In genomic region chr11:96189351-96189750, GRCh38 we compare ENCODE assay signal across 10 cellular contexts.
DNase-seq lines count a peak whose midpoint lies in the region; ATAC-seq and TF ChIP-seq lines count a peak whose summit lies in the region.
"Had no signal": no experiment of that assay in that cellular context is flagged by ENCODE, and none has a peak within 500 bp of the region (broad histone marks: within the 10 kb centered on the region; RNA-seq: fewer than 3 reads in every experiment).

No MANE protein-coding gene starts in this region.

- H2AFZ ChIP-seq in IMR-90 (replicated peaks; ENCODE audit: low read length, poor library complexity) (no peak overlapping the region), neural progenitor cell (replicated peaks) (no peak overlapping the region)

- H3K18ac ChIP-seq in IMR-90 (ENCODE audit: low read depth, low read length) (no peak overlapping the region), mesendoderm (ENCODE audit: low read length) (no peak overlapping the region)

- no peak overlapping the region; the same call in 1 of the 2 replicates for H4K5ac ChIP-seq in IMR-90 (ENCODE audit: low read depth, low read length)
- H4K5ac ChIP-seq in mesendoderm (ENCODE audit: low read length): no peak overlapping the region

- no peak for TF ChIP-seq CTCF in IMR-90 (conservative IDR thresholded peaks at IDR 0.05; ENCODE audit: low read depth, low read length)
- TF ChIP-seq CTCF in neural progenitor cell (IDR thresholded peaks at IDR 0.05): no peak
- TF ChIP-seq CTCF in left lung (IDR thresholded peaks at IDR 0.05): no peak

- ATAC-seq in GM18858 (IDR thresholded peaks at IDR 0.05; ENCODE audit: unreplicated experiment): peak; percentile 26
- ATAC-seq in GM21786 (IDR thresholded peaks at IDR 0.05; ENCODE audit: unreplicated experiment): peak; percentile 29
- ATAC-seq in IMR-90 (ENCODE audit: low read depth): no peak
- no peak for ATAC-seq in HG02623 (IDR thresholded peaks at IDR 0.05; ENCODE audit: unreplicated experiment)
- ATAC-seq in left lung: no peak

- BruUV-seq in IMR-90 (replicated peaks; lab: Mats Ljungman, UMichigan): no TSS peak

- H2BK15ac ChIP-seq in IMR-90 (ENCODE audit: low read depth, low read length): no peak overlapping the region
- H2BK15ac ChIP-seq in mesendoderm (replicated peaks; ENCODE audit: low read depth): no peak overlapping the region

- H3K79me1 ChIP-seq in IMR-90 (ENCODE audit: low read depth in 1 of 2, low read length in 2 of 2) (peaks cover 20 to 52% of the 10 kb centered on the region in 2 experiments), mesendoderm (ENCODE audit: low read length) (no peaks in the 10 kb centered on the region)

- no peak for TF ChIP-seq RAD21 in IMR-90 (IDR thresholded peaks at IDR 0.05; ENCODE audit: low read length)

- H3K9me3 Mint-ChIP-seq in neural progenitor cell: peaks cover 3% of the 10 kb centered on the region

- no peaks in the 10 kb centered on the region for H3K79me2 ChIP-seq in neural progenitor cell (ENCODE audit: low read depth)
- no peaks in the 10 kb centered on the region for H3K79me2 ChIP-seq in mesendoderm (ENCODE audit: control insufficient read depth, insufficient read depth, low read length)

- H3K36me3 ChIP-seq in IMR-90 (ENCODE audit: control insufficient read depth, insufficient read depth, low read length): no peaks in the 10 kb centered on the region
- no peaks in the 10 kb centered on the region for H3K36me3 ChIP-seq in mesodermal cell (ENCODE audit: control insufficient read depth, insufficient read depth, low read length)
- no peaks in the 10 kb centered on the region for H3K36me3 ChIP-seq in neural progenitor cell
- no peaks in the 10 kb centered on the region for H3K36me3 ChIP-seq in mesendoderm (ENCODE audit: control insufficient read depth, insufficient read depth, low read length)
- no peaks in the 10 kb centered on the region for H3K36me3 ChIP-seq in left lung

- peaks cover 30% of the 10 kb centered on the region for H3K4me1 Mint-ChIP-seq in neural progenitor cell

- H3K4me2 ChIP-seq in IMR-90 (ENCODE audit: low read depth, low read length): no peak overlapping the region
- no peak overlapping the region for H3K4me2 ChIP-seq in neural progenitor cell
- no peak overlapping the region for H3K4me2 ChIP-seq in mesendoderm (ENCODE audit: low read length)

- no peak overlapping the region for H2BK20ac ChIP-seq in IMR-90 (ENCODE audit: low read depth, low read length)

- POLR2A ChIA-PET in IMR-90 (lab: Charles Lee; ENCODE audit: unreplicated experiment): interaction anchor here (0.8 kb wide), 1 partner anchor 49 kb away, joined by 3 read pairs; no protein-coding TSS in a partner anchor

- no peak overlapping the region for H3K14ac ChIP-seq in IMR-90 (replicated peaks; ENCODE audit: low read depth, low read length)

- H3K4me1 ChIP-seq in IMR-90 (ENCODE audit: control insufficient read depth, insufficient read depth, low read length) (peaks cover 15% of the 10 kb centered on the region), mesodermal cell (ENCODE audit: control insufficient read depth, insufficient read depth, low read length, poor library complexity, severe bottlenecking) (peaks cover 37% of the 10 kb centered on the region), neural progenitor cell (peaks cover 9% of the 10 kb centered on the region), mesendoderm (ENCODE audit: control insufficient read depth, low read depth, low read length) (no peaks in the 10 kb centered on the region), left lung (peaks cover 19 to 31% of the 10 kb centered on the region in 2 donors)

- no peaks in the 10 kb centered on the region for H4K20me1 ChIP-seq in IMR-90 (ENCODE audit: insufficient read depth, low read length)
- no peaks in the 10 kb centered on the region for H4K20me1 ChIP-seq in neural progenitor cell (ENCODE audit: low read depth)

- peak overlapping the region; percentile 0; the same call in 1 of the 2 replicates for H3K4ac ChIP-seq in IMR-90 (ENCODE audit: low read depth, low read length)
- no peak overlapping the region for H3K4ac ChIP-seq in mesendoderm (ENCODE audit: low read depth, low read length)

- H3K4me3 ChIP-seq in IMR-90 (ENCODE audit: insufficient read depth, low read depth, low read length) (no peak overlapping the region), mesodermal cell (ENCODE audit: extremely low read depth, insufficient read depth, low read length, poor library complexity, severe bottlenecking) (no peak overlapping the region), neural progenitor cell (no peak overlapping the region), mesendoderm (ENCODE audit: low read length) (no peak overlapping the region), left lung (no peak overlapping the region)

- no peak overlapping the region for H3K27ac Mint-ChIP-seq in neural progenitor cell

- H3K9ac ChIP-seq in IMR-90 (ENCODE audit: low read depth, low read length) (no peak overlapping the region), neural progenitor cell (no peak overlapping the region), mesendoderm (ENCODE audit: low read length) (no peak overlapping the region)

- dilution Hi-C loops in IMR-90 (cut with HindIII; ENCODE audit: low sequenced_read_pairs, unreplicated experiment): no loop called here

- no peak overlapping the region for H3K56ac ChIP-seq in IMR-90 (ENCODE audit: extremely low read depth, insufficient read depth, low read length)
- H3K56ac ChIP-seq in mesendoderm (ENCODE audit: low read length): no peak overlapping the region

- H3K4me3 Mint-ChIP-seq in neural progenitor cell: no peak overlapping the region

- H2AK5ac ChIP-seq in IMR-90 (ENCODE audit: low read depth, low read length) (no peak overlapping the region), mesendoderm (ENCODE audit: low read length) (no peak overlapping the region)

- intact Hi-C loops in IMR-90 (cut with micrococcal nuclease): no loop called here
- intact Hi-C loops in left lung (cut with DNase I): no loop called here

- H3F3A ChIP-seq in neural progenitor cell (ENCODE audit: low read depth): peaks cover 5% of the 10 kb centered on the region

- H2AK9ac ChIP-seq in IMR-90 (replicated peaks; ENCODE audit: low read depth, low read length, poor library complexity): no peak overlapping the region

- no peak for DNase-seq in IMR-90
- no peak for DNase-seq in neural progenitor cell (ENCODE audit: low spot score)
- DNase-seq in mesendoderm: no peak
- DNase-seq in left lung: no peak
- DNase-seq: DMS153, NCI-H446 treated with DMSO at 0.1 percent for 48 hours had no signal

- H3K9me3 ChIP-seq in IMR-90 (ENCODE audit: control insufficient read depth, insufficient read depth, low read length) (no peaks in the 10 kb centered on the region), mesodermal cell (ENCODE audit: control insufficient read depth, low read length) (no peaks in the 10 kb centered on the region), neural progenitor cell (ENCODE audit: low read depth) (no peaks in the 10 kb centered on the region), left lung (no peaks in the 10 kb centered on the region)

- H4K8ac ChIP-seq in IMR-90 (ENCODE audit: low read depth in 2 of 2, low read length in 2 of 2): no peak overlapping the region
- H4K8ac ChIP-seq in mesendoderm (ENCODE audit: low read depth, low read length): no peak overlapping the region

- CTCF ChIA-PET in IMR-90 (lab: Yijun Ruan, JAX): interaction anchor here (0.5 to 1.4 kb wide), 2 partner anchors 123 to 154 kb away, joined by 3 to 4 read pairs; partner anchors contain the start of gene MAML2

- H3K27me3 ChIP-seq in IMR-90 (ENCODE audit: control insufficient read depth, insufficient read depth, low read length) (no peaks in the 10 kb centered on the region), neural progenitor cell (no peaks in the 10 kb centered on the region), mesendoderm (ENCODE audit: insufficient read depth, low read length, poor library complexity) (no peaks in the 10 kb centered on the region), left lung (no peaks in the 10 kb centered on the region)

- no peaks in the 10 kb centered on the region for H3K27me3 Mint-ChIP-seq in neural progenitor cell (ENCODE audit: insufficient read depth, low read depth)

- WGBS in IMR-90 (ENCODE audit: extremely low coverage in 2 of 2, insufficient read length in 1 of 2), 2 experiments: no CpG with 5 or more reads among the region's 1 CpG
- WGBS in mesodermal cell (ENCODE audit: insufficient coverage in 2 of 2), 2 experiments: 89% methylated on average over 1 of the region's 1 CpG; no CpG with 5 or more reads in 1 of the 2 experiments
- no CpG with 5 or more reads among the region's 1 CpG for WGBS in mesendoderm (ENCODE audit: extremely low coverage, insufficient coverage, low lambda C conversion rate)

- no peak overlapping the region for H3K23ac ChIP-seq in IMR-90 (ENCODE audit: low read depth, low read length)
- no peak overlapping the region for H3K23ac ChIP-seq in mesendoderm (ENCODE audit: low read length)

- no peak for TF ChIP-seq POLR2A in IMR-90 (IDR thresholded peaks at IDR 0.05; ENCODE audit: low read depth, low read length)

- in situ Hi-C loops in IMR-90 (cut with MboI; ENCODE audit: low sequenced_read_pairs): no loop called here

- H2BK120ac ChIP-seq in IMR-90 (ENCODE audit: low read depth, low read length) (no peak overlapping the region), mesendoderm (ENCODE audit: low read depth, low read length) (no peak overlapping the region)

- H2BK5ac ChIP-seq in IMR-90 (ENCODE audit: low read depth, low read length, poor library complexity, severe bottlenecking) (peak overlapping the region; percentile 38), mesendoderm (ENCODE audit: low read length) (no peak overlapping the region)

- no peak overlapping the region for H4K91ac ChIP-seq in IMR-90 (ENCODE audit: insufficient read depth, low read depth, low read length)

- H3K27ac ChIP-seq in IMR-90 (ENCODE audit: insufficient read depth, low read length): no peak overlapping the region; the same call in 1 of the 2 replicates
- H3K27ac ChIP-seq in mesodermal cell (ENCODE audit: low read depth, low read length, severe bottlenecking): peak overlapping the region; percentile 10
- no peak overlapping the region for H3K27ac ChIP-seq in neural progenitor cell
- H3K27ac ChIP-seq in mesendoderm (ENCODE audit: low read depth, low read length): no peak overlapping the region
- H3K27ac ChIP-seq in left lung: peak overlapping the region in 1 of 2 donors; percentile 45

- H3K36me3 Mint-ChIP-seq in neural progenitor cell: peaks cover 5% of the 10 kb centered on the region

- H3K9me1 ChIP-seq in IMR-90 (ENCODE audit: insufficient read depth, low read length): 0 out of 2 replicates have a peak, but pooled peaks cover 5% of the 10 kb centered on the region

TF ChIP-seq in IMR-90, 13 proteins besides CTCF, POLR2A, EP300 and RAD21 (continues in another document):
- TF ChIP-seq RCOR1 (IDR thresholded peaks at IDR 0.05; ENCODE audit: insufficient replicate concordance, low read length) (no peak), MAZ (IDR thresholded peaks at IDR 0.05; ENCODE audit: borderline replicate concordance, low read depth, low read length) (no peak), MXI1 (IDR thresholded peaks at IDR 0.05; ENCODE audit: borderline replicate concordance, low read depth, low read length) (no peak)

Comparison
In these comparisons a context has a peak if more than half of its experiments do, and no peak if none do; other contexts are left out.
1. ATAC-seq: peak in GM18858 (single experiment) and GM21786 (single experiment); none in IMR-90 (single experiment), HG02623 (single experiment) and left lung (single experiment).